In genomic region chr20:22563062-22563965, GRCh38 we compare ENCODE assay signal across 1 cellular context.
TF ChIP-seq lines count a peak whose summit lies in the region.

No MANE protein-coding gene starts in this region.

TF ChIP-seq in H1, 55 proteins besides CTCF, POLR2A, EP300 and RAD21 (continued from another document):
- no peak for TF ChIP-seq TAF1 (IDR thresholded peaks at IDR 0.05; ENCODE audit: low read depth, low read length)
- TF ChIP-seq HDAC2 (IDR thresholded peaks at IDR 0.05; ENCODE audit: borderline replicate concordance in 1 of 2, low read depth in 2 of 2, low read length in 2 of 2) = no peak
- TF ChIP-seq SP2 (IDR thresholded peaks at IDR 0.05; ENCODE audit: low read length) = no peak
- no peak for TF ChIP-seq KDM5A (IDR thresholded peaks at IDR 0.05; ENCODE audit: low read length)
- no peak for TF ChIP-seq HDAC6 (IDR thresholded peaks at IDR 0.05; ENCODE audit: low read depth, low read length)
- TF ChIP-seq SP1 (IDR thresholded peaks at IDR 0.05; ENCODE audit: low read depth, low read length) = 0 out of 2 replicates have a peak, but pooled peaks have one; percentile 13
- TF ChIP-seq ASH2L (IDR thresholded peaks at IDR 0.05; ENCODE audit: low read length) = no peak
- TF ChIP-seq RNF2 (IDR thresholded peaks at IDR 0.05; ENCODE audit: borderline replicate concordance, low read depth, low read length, missing control alignments, poor library complexity, severe bottlenecking) = peak; percentile 57
- no peak for TF ChIP-seq RBBP5 (IDR thresholded peaks at IDR 0.05; ENCODE audit: borderline replicate concordance, low read depth, low read length)
- TF ChIP-seq JUND (IDR thresholded peaks at IDR 0.05; ENCODE audit: low read length) = no peak
